ENCODE assay signal across 20 cellular contexts in the genomic region with DNA sequence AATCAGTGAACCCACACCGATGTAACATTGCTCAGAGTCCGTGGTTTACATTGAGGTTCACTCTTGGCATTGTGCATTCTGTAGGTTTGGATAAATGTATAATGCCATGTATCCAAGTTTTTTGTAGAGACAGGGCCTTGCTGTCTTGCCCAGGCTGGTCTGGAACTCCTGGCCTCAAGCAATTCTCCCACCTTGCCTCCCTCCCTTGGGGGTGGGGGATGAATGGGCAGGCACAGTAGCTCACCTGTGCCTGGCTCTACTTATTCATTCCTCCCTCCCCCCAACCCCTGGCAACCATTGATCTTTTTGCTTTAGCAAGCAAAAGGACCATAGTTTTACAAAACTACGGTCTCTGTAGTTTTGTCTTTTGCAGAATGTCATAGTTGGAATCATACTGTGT.
DNase-seq lines count a peak whose midpoint lies in the region; ATAC-seq and TF ChIP-seq lines count a peak whose summit lies in the region.
"Had no signal": no experiment of that assay in that cellular context is flagged by ENCODE, and none has a peak within 500 bp of the region (broad histone marks: within the 10 kb centered on the region; RNA-seq: fewer than 3 reads in every experiment).

No MANE protein-coding gene starts in this region.

- peak overlapping the region; percentile 26; the same call in 1 of the 2 replicates for H3K4me2 ChIP-seq in IMR-90 (ENCODE audit: low read depth, low read length)

- no peak overlapping the region for H3K9ac ChIP-seq in IMR-90 (ENCODE audit: low read depth, low read length)

- H3K4me1 ChIP-seq in IMR-90 (ENCODE audit: control insufficient read depth, insufficient read depth, low read length): peaks cover 27% of the 10 kb centered on the region
- peaks cover 15 to 67% (median 41%) of the 10 kb centered on the region in 4 donors for H3K4me1 ChIP-seq in transverse colon

- WGBS in IMR-90 (ENCODE audit: extremely low coverage in 2 of 2, insufficient read length in 1 of 2), 2 experiments: no CpG with 5 or more reads among the region's 3 CpGs
- 37 to 57% methylated on average over 2 to 3 of the region's 3 CpGs for WGBS in transverse colon (ENCODE audit: low coverage in 1 of 2), 2 donors

- no peaks in the 10 kb centered on the region for H3K36me3 ChIP-seq in IMR-90 (ENCODE audit: control insufficient read depth, insufficient read depth, low read length)
- no peaks in the 10 kb centered on the region for H3K36me3 ChIP-seq in transverse colon
- H3K36me3 ChIP-seq: ovary had no signal

- no peak for DNase-seq in IMR-90
- no peak for DNase-seq in left colon
- no peak for DNase-seq in transverse colon
- no peak for DNase-seq in NCI-H226
- DNase-seq: activated CD4-positive, alpha-beta T cell treated with anti-CD3 and anti-CD28 coated beads for 1 hour; activated CD8-positive, alpha-beta memory T cell treated with anti-CD3 and anti-CD28 coated beads for 24 hours; activated T-cell treated with anti-CD3 and anti-CD28 coated beads, Interleukin-2, amount 50 U/mL, for 48 hours; CD8-positive, alpha-beta memory T cell; hippocampal formation; kidney; naive thymus-derived CD8-positive, alpha-beta T cell; NCI-H1417; NCI-H524 treated with DMSO at 0.1 percent for 48 hours; ovary; right cardiac atrium; stimulated activated CD4-positive, alpha-beta T cell treated with anti-CD3 and anti-CD28 coated beads, Interleukin-15, amount 100 ng/mL, for 24 hours had no signal

- peak overlapping the region in 1 of 2 experiments; percentile 43; a peak in 2 of 4 replicates for H4K8ac ChIP-seq in IMR-90 (ENCODE audit: low read depth in 2 of 2, low read length in 2 of 2)

- H3K18ac ChIP-seq in IMR-90 (ENCODE audit: low read depth, low read length): peak overlapping the region; percentile 58; the same call in 1 of the 2 replicates

- H4K5ac ChIP-seq in IMR-90 (ENCODE audit: low read depth, low read length): peak overlapping the region; percentile 34; the same call in 1 of the 2 replicates

- H2BK20ac ChIP-seq in IMR-90 (ENCODE audit: low read depth, low read length): peak overlapping the region; percentile 27; the same call in 1 of the 2 replicates

- CTCF ChIA-PET in IMR-90 (lab: Yijun Ruan, JAX): no interaction called here

- H3K14ac ChIP-seq in IMR-90 (replicated peaks; ENCODE audit: low read depth, low read length): peak overlapping the region; percentile 10; the same call in 1 of the 2 replicates

- H3K27me3 ChIP-seq in IMR-90 (ENCODE audit: control insufficient read depth, insufficient read depth, low read length) (no peaks in the 10 kb centered on the region), transverse colon (no peaks in the 10 kb centered on the region)
- H3K27me3 ChIP-seq: ovary had no signal

- peaks cover 10% of the 10 kb centered on the region for H4K20me1 ChIP-seq in IMR-90 (ENCODE audit: insufficient read depth, low read length)

- no peak overlapping the region for H2AFZ ChIP-seq in IMR-90 (replicated peaks; ENCODE audit: low read length, poor library complexity)

- BruUV-seq in IMR-90 (replicated peaks; lab: Mats Ljungman, UMichigan): no TSS peak

- POLR2A ChIA-PET in IMR-90 (lab: Charles Lee; ENCODE audit: unreplicated experiment): no interaction called here

- peak overlapping the region; percentile 66 for H4K91ac ChIP-seq in IMR-90 (ENCODE audit: insufficient read depth, low read depth, low read length)

- H3K9me1 ChIP-seq in IMR-90 (ENCODE audit: insufficient read depth, low read length): peaks cover 23% of the 10 kb centered on the region

- TF ChIP-seq EP300 in transverse colon (IDR thresholded peaks at IDR 0.05; ENCODE audit: low read depth): no peak

- peak overlapping the region; percentile 74 for H2AK5ac ChIP-seq in IMR-90 (ENCODE audit: low read depth, low read length)

- no peaks in the 10 kb centered on the region for H3K9me3 ChIP-seq in IMR-90 (ENCODE audit: control insufficient read depth, insufficient read depth, low read length)
- no peaks in the 10 kb centered on the region for H3K9me3 ChIP-seq in transverse colon
- H3K9me3 ChIP-seq: ovary had no signal

- H2AK9ac ChIP-seq in IMR-90 (replicated peaks; ENCODE audit: low read depth, low read length, poor library complexity): peak overlapping the region; percentile 48

- H3K79me1 ChIP-seq in IMR-90 (ENCODE audit: low read depth in 1 of 2, low read length in 2 of 2): peaks cover 30 to 59% of the 10 kb centered on the region in 2 experiments

- TF ChIP-seq CTCF in IMR-90 (conservative IDR thresholded peaks at IDR 0.05; ENCODE audit: low read depth, low read length) (no peak), transverse colon (IDR thresholded peaks at IDR 0.05) (no peak)

- H3K23ac ChIP-seq in IMR-90 (ENCODE audit: low read depth, low read length): no peak overlapping the region

- H2BK120ac ChIP-seq in IMR-90 (ENCODE audit: low read depth, low read length): peak overlapping the region; percentile 65

- H2BK15ac ChIP-seq in IMR-90 (ENCODE audit: low read depth, low read length): peak overlapping the region; percentile 62; the same call in 2 of the 3 replicates

- no peak overlapping the region for H3K4me3 ChIP-seq in IMR-90 (ENCODE audit: insufficient read depth, low read depth, low read length)
- H3K4me3 ChIP-seq in transverse colon: peak overlapping the region in 1 of 4 donors; percentile 2
- H3K4me3 ChIP-seq: GM12878, ovary had no signal

- H2BK5ac ChIP-seq in IMR-90 (ENCODE audit: low read depth, low read length, poor library complexity, severe bottlenecking): peak overlapping the region; percentile 53

- no peak for TF ChIP-seq RAD21 in IMR-90 (IDR thresholded peaks at IDR 0.05; ENCODE audit: low read length)

- H3K27ac ChIP-seq in IMR-90 (ENCODE audit: insufficient read depth, low read length): peak overlapping the region; percentile 57; the same call in 1 of the 2 replicates
- H3K27ac ChIP-seq in cingulate gyrus (ENCODE audit: low read depth, low read length): peak overlapping the region; percentile 99
- H3K27ac ChIP-seq in transverse colon: peak overlapping the region; percentile 72 to 86 (median 81)

- TF ChIP-seq POLR2A in IMR-90 (IDR thresholded peaks at IDR 0.05; ENCODE audit: low read depth, low read length): no peak
- no peak for TF ChIP-seq POLR2A in transverse colon (IDR thresholded peaks at IDR 0.05)

- no peak for ATAC-seq in IMR-90 (ENCODE audit: low read depth)
- ATAC-seq in left colon: peak; percentile 14
- no peak for ATAC-seq in HG02970 (IDR thresholded peaks at IDR 0.05; ENCODE audit: low FRiP score, unreplicated experiment)
- ATAC-seq in GM19397 (IDR thresholded peaks at IDR 0.05; ENCODE audit: unreplicated experiment): no peak
- ATAC-seq: GM12878; naive thymus-derived CD8-positive, alpha-beta T cell; right cardiac atrium had no signal

- dilution Hi-C loops in IMR-90 (cut with HindIII; ENCODE audit: low sequenced_read_pairs, unreplicated experiment): no loop called here

- intact Hi-C loops in IMR-90 (cut with micrococcal nuclease): no loop called here
- intact Hi-C loops in left colon (cut with DNase I, micrococcal nuclease): no loop called here
- intact Hi-C loops in transverse colon (cut with DNase I; ENCODE audit: low total_unique reads): no loop called here

- H3K4ac ChIP-seq in IMR-90 (ENCODE audit: low read depth, low read length): peak overlapping the region; percentile 71

- in situ Hi-C loops in IMR-90 (cut with MboI; ENCODE audit: low sequenced_read_pairs) (no loop called here), transverse colon (cut with MboI; ENCODE audit: low pct_ligation_motif_present in 1 of 4, low pct_unique_long_range_greater_than_20kb in 1 of 4, low sequenced_read_pairs in 3 of 4) (no loop called here)

- no peak overlapping the region for H3K56ac ChIP-seq in IMR-90 (ENCODE audit: extremely low read depth, insufficient read depth, low read length)

TF ChIP-seq in IMR-90, 13 proteins besides CTCF, POLR2A, EP300 and RAD21:
- TF ChIP-seq FOS (IDR thresholded peaks at IDR 0.05; ENCODE audit: low read depth, low read length): no peak
TF ChIP-seq in IMR-90: peak in this region for 0.
